Comparison of ENCODE assay signal across 8 cellular contexts in genomic region chr1:28370220-28371010, GRCh38. TPM values are rescaled to one million over a fixed set of nuclear protein-coding genes. Genes with fewer than 3 reads are reported as not detected.
DNase-seq lines count a peak whose midpoint lies in the region; ATAC-seq and TF ChIP-seq lines count a peak whose summit lies in the region.

No MANE protein-coding gene starts in this region.

- H3K4me3 ChIP-seq in HEK293 (ENCODE audit: low read depth, low read length) (peak overlapping the region; percentile 90), right atrium auricular region (peak overlapping the region; percentile 82 to 88), prostate gland (peak overlapping the region; percentile 64 to 71)

- H3K4me1 Mint-ChIP-seq in activated naive CD8-positive, alpha-beta T cell treated with anti-CD3 and anti-CD28 coated beads, Interleukin-2, amount 50 U/mL, for 24 hours = peaks cover 34% of the 10 kb centered on the region

- H3K27me3 ChIP-seq in right atrium auricular region = no peaks in the 10 kb centered on the region
- H3K27me3 ChIP-seq in prostate gland (replicated peaks; ENCODE audit: insufficient read depth) = no peaks in the 10 kb centered on the region

- peak overlapping the region; percentile 87 for H3K27ac ChIP-seq in HEK293 (ENCODE audit: extremely low read depth, low read depth, low read length)
- peak overlapping the region; percentile 92 to 95 for H3K27ac ChIP-seq in right atrium auricular region
- peak overlapping the region; percentile 92 to 94 for H3K27ac ChIP-seq in prostate gland

- intact Hi-C loops in prostate gland (cut with DNase I) = no loop called here

- no peak for TF ChIP-seq POLR2A in prostate gland (IDR thresholded peaks at IDR 0.05)

- POLR2A ChIA-PET in HEK293 (lab: Yijun Ruan, JAX) = interaction anchor here (0.6 to 2.0 kb wide), 4 partner anchors 42 to 266 kb away, joined by 4 to 6 read pairs (median 6); partner anchors contain the start of genes MED18 and RCC1

- H3K4me3 Mint-ChIP-seq in activated naive CD8-positive, alpha-beta T cell treated with anti-CD3 and anti-CD28 coated beads, Interleukin-2, amount 50 U/mL, for 24 hours = peak overlapping the region; percentile 91

- peaks cover 10% of the 10 kb centered on the region for H3K36me3 Mint-ChIP-seq in activated naive CD8-positive, alpha-beta T cell treated with anti-CD3 and anti-CD28 coated beads, Interleukin-2, amount 50 U/mL, for 24 hours (ENCODE audit: low read depth)

- H3K36me3 ChIP-seq in HEK293 (ENCODE audit: control insufficient read depth in 2 of 2, insufficient read depth in 1 of 2, low read length in 2 of 2) (peaks cover 0 to 3% of the 10 kb centered on the region in 2 experiments; a peak in 1 of 3 replicates), right atrium auricular region (no peaks in the 10 kb centered on the region), prostate gland (no peaks in the 10 kb centered on the region)

- no peaks in the 10 kb centered on the region for H3K27me3 Mint-ChIP-seq in activated naive CD8-positive, alpha-beta T cell treated with anti-CD3 and anti-CD28 coated beads, Interleukin-2, amount 50 U/mL, for 24 hours

- 31% methylated on average over 32 of the region's 32 CpGs for WGBS in prostate gland

- H3K27ac Mint-ChIP-seq in activated naive CD8-positive, alpha-beta T cell treated with anti-CD3 and anti-CD28 coated beads, Interleukin-2, amount 50 U/mL, for 24 hours = peak overlapping the region; percentile 95

- H3K9me3 Mint-ChIP-seq in activated naive CD8-positive, alpha-beta T cell treated with anti-CD3 and anti-CD28 coated beads, Interleukin-2, amount 50 U/mL, for 24 hours = no peaks in the 10 kb centered on the region

- H3K4me1 ChIP-seq in HEK293 (ENCODE audit: control insufficient read depth, insufficient read depth, low read length) = peaks cover 17% of the 10 kb centered on the region
- H3K4me1 ChIP-seq in right atrium auricular region = peaks cover 0 to 17% of the 10 kb centered on the region in 2 donors
- no peaks in the 10 kb centered on the region for H3K4me1 ChIP-seq in prostate gland (replicated peaks)

- DNase-seq in DMS53 (lab: John Stamatoyannopoulos, UW) (peak; percentile 62), DMS53 treated with DMSO at 0.1 percent for 48 hours (lab: John Stamatoyannopoulos, UW; ENCODE audit: unreplicated experiment) (no peak), NCI-H69 (lab: John Stamatoyannopoulos, UW) (peak; percentile 58), right atrium auricular region (ENCODE audit: low spot score) (no peak), prostate gland (ENCODE audit: low spot score) (peak; percentile 14)
- peak; percentile 37 for DNase-seq in activated naive CD8-positive, alpha-beta T cell treated with anti-CD3 and anti-CD28 coated beads, Interleukin-2, amount 50 U/mL, for 24 hours

- no peak for ATAC-seq in activated naive CD8-positive, alpha-beta T cell treated with anti-CD3 and anti-CD28 coated beads, Interleukin-2, amount 50 U/mL, for 24 hours
- no peak for ATAC-seq in GM18909 (IDR thresholded peaks at IDR 0.05; ENCODE audit: poor library complexity, unreplicated experiment)

- no peak for TF ChIP-seq CTCF in HEK293 (tag by site-specific recombination; IDR thresholded peaks at IDR 0.05)
- TF ChIP-seq CTCF in right atrium auricular region (IDR thresholded peaks at IDR 0.05) = peak in 1 of 2 donors; percentile 38
- peak in 2 of 4 experiments; percentile 25 for TF ChIP-seq CTCF in prostate gland (IDR thresholded peaks at IDR 0.05)

- H3K9me3 ChIP-seq in HEK293 (ENCODE audit: control insufficient read depth, insufficient read depth, low read depth, low read length) (no peaks in the 10 kb centered on the region), right atrium auricular region (no peaks in the 10 kb centered on the region), prostate gland (no peaks in the 10 kb centered on the region)

- CTCF ChIA-PET in HEK293 (lab: Yijun Ruan, JAX) = interaction anchor here (0.6 to 1.8 kb wide), 4 partner anchors 11 to 132 kb away, joined by 3 to 9 read pairs (median 5); no protein-coding TSS in a partner anchor

TF ChIP-seq in HEK293, 187 proteins besides CTCF, POLR2A, EP300 and RAD21 (continues in another document):
- TF ChIP-seq ZNF354C (tag by site-specific recombination; IDR thresholded peaks at IDR 0.05; ENCODE audit: borderline replicate concordance, low read depth) (no peak), ZBTB21 (tag by site-specific recombination; IDR thresholded peaks at IDR 0.05) (no peak), INSM2 (tag by site-specific recombination; IDR thresholded peaks at IDR 0.05) (no peak), SP3 (tag by site-specific recombination; IDR thresholded peaks at IDR 0.05) (no peak), ZNF184 (tag by site-specific recombination; IDR thresholded peaks at IDR 0.05) (no peak), ZNF776 (tag by site-specific recombination; IDR thresholded peaks at IDR 0.05; ENCODE audit: borderline replicate concordance) (no peak), ZNF654 (tag by site-specific recombination; IDR thresholded peaks at IDR 0.05; ENCODE audit: low read depth) (no peak), ZNF514 (tag by site-specific recombination; IDR thresholded peaks at IDR 0.05) (no peak), ZSCAN23 (tag by site-specific recombination; IDR thresholded peaks at IDR 0.05) (no peak), TRIM28 (IDR thresholded peaks at IDR 0.05; ENCODE audit: borderline replicate concordance, low read length) (no peak), ZNF114 (tag by site-specific recombination; IDR thresholded peaks at IDR 0.05) (no peak), ZNF214 (tag by site-specific recombination; IDR thresholded peaks at IDR 0.05; ENCODE audit: borderline replicate concordance) (no peak), ZNF837 (tag by site-specific recombination; IDR thresholded peaks at IDR 0.05) (no peak), ZNF266 (tag by site-specific recombination; IDR thresholded peaks at IDR 0.05; ENCODE audit: low read depth) (no peak), ZNF707 (tag by site-specific recombination; IDR thresholded peaks at IDR 0.05) (no peak), ZNF362 (tag by site-specific recombination; IDR thresholded peaks at IDR 0.05) (no peak), PRDM1 (tag by site-specific recombination; IDR thresholded peaks at IDR 0.05) (0 out of 2 replicates have a peak, but pooled peaks have one; percentile 9), KLF8 (tag by site-specific recombination; IDR thresholded peaks at IDR 0.05) (no peak), ZNF121 (tag by site-specific recombination; IDR thresholded peaks at IDR 0.05) (peak; percentile 98), HIC1 (tag by site-specific recombination; IDR thresholded peaks at IDR 0.05) (no peak), ZBTB17 (tag by site-specific recombination; IDR thresholded peaks at IDR 0.05) (peak; percentile 9; the same call in 1 of the 2 replicates), ZNF416 (tag by site-specific recombination; IDR thresholded peaks at IDR 0.05) (no peak)

RNA-seq across cellular contexts. Expression of gene PHACTR4, which starts 0.9 kb away (rescaled TPM):
- 10 to 100 TPM; 15.8 to 22.4 TPM for total RNA-seq in right atrium auricular region
- total RNA-seq in prostate gland = 10 to 100 TPM; 38.9 to 45.0 TPM

RNA-seq across cellular contexts. Expression of gene MED18, which starts 41.6 kb away (rescaled TPM):
- total RNA-seq in right atrium auricular region = 1 to 10 TPM; 5.8 to 6.4 TPM
- total RNA-seq in prostate gland = 10 to 100 TPM in 1 of 2 donors, 1 to 10 TPM in 1; 9.9 to 14.0 TPM

Comparison
In these comparisons a context has a peak if more than half of its experiments do, and no peak if none do; other contexts are left out.
1. DNase-seq: peak in DMS53 (single experiment), NCI-H69 (single experiment), activated naive CD8-positive, alpha-beta T cell treated with anti-CD3 and anti-CD28 coated beads, Interleukin-2, amount 50 U/mL, for 24 hours (single experiment) and prostate gland (single experiment); none in DMS53 treated with DMSO at 0.1 percent for 48 hours (single experiment) and right atrium auricular region (single experiment).
2. Peak in every context shown above with its lines, with median percentiles within 50 percentile points of each other: H3K27ac ChIP-seq and H3K4me3 ChIP-seq.